ENCODE assay signal across 16 cellular contexts in genomic region chr12:52258335-52258901, GRCh38. TPM values are rescaled to one million over a fixed set of nuclear protein-coding genes. Genes with fewer than 3 reads are reported as not detected.
A peak's percentile ranks its signal among the peaks of the same experiment; 100 is the strongest.
DNase-seq lines count a peak whose midpoint lies in the region; ATAC-seq and TF ChIP-seq lines count a peak whose summit lies in the region.
"Had no signal": no experiment of that assay in that cellular context is flagged by ENCODE, and none has a peak within 500 bp of the region (broad histone marks: within the 10 kb centered on the region; RNA-seq: fewer than 3 reads in every experiment).

No MANE protein-coding gene starts in this region.

- H3K9ac ChIP-seq in SK-N-SH: no peak overlapping the region
- no peak overlapping the region for H3K9ac ChIP-seq in neural progenitor cell
- H3K9ac ChIP-seq: BLaER1 treated with 17β-estradiol and CSF1 and Interleukin-3, amounts not matched to agents 10 nM and 100 nM had no signal

- H3K4me3 ChIP-seq in SK-N-SH (ENCODE audit: low read depth in 2 of 2, low read length in 1 of 2) (peak overlapping the region in 1 of 2 experiments; percentile 17; a peak in 1 of 4 replicates), neural progenitor cell (peak overlapping the region; percentile 16)
- H3K4me3 ChIP-seq: BLaER1 treated with 17β-estradiol and CSF1 and Interleukin-3, amounts not matched to agents 10 nM and 100 nM; right lobe of liver had no signal

- 47% methylated on average over 19 of the region's 72 CpGs for WGBS in SK-N-SH (ENCODE audit: low lambda C conversion rate)

- no peak overlapping the region for H2AFZ ChIP-seq in SK-N-SH (ENCODE audit: low read depth)
- H2AFZ ChIP-seq in neural progenitor cell (replicated peaks): peak overlapping the region; percentile 50

- H3K27ac Mint-ChIP-seq in neural progenitor cell: no peak overlapping the region
- H3K27ac Mint-ChIP-seq: activated CD4-positive, alpha-beta T cell treated with anti-CD3 and anti-CD28 coated beads, Interleukin-2, amount 10 ng/mL, durations not matched to agents 7 days and 5 days; activated naive CD4-positive, alpha-beta T cell treated with anti-CD3 and anti-CD28 coated beads for 36 hours had no signal

- intact Hi-C loops in left ventricle myocardium superior (cut with micrococcal nuclease): no loop called here

- peaks cover 9% of the 10 kb centered on the region for H3K9me3 Mint-ChIP-seq in neural progenitor cell
- H3K9me3 Mint-ChIP-seq: activated naive CD4-positive, alpha-beta T cell treated with anti-CD3 and anti-CD28 coated beads for 36 hours had no signal

- H3K9me3 ChIP-seq in SK-N-SH (no peaks in the 10 kb centered on the region), neural progenitor cell (ENCODE audit: low read depth) (no peaks in the 10 kb centered on the region)
- H3K9me3 ChIP-seq: right lobe of liver had no signal

- ATAC-seq in left ventricle myocardium superior: peak; percentile 36
- no peak for ATAC-seq in HG03139 (IDR thresholded peaks at IDR 0.05; ENCODE audit: unreplicated experiment)

- H4K20me1 ChIP-seq in SK-N-SH (ENCODE audit: insufficient read depth): no peaks in the 10 kb centered on the region
- H4K20me1 ChIP-seq in neural progenitor cell (ENCODE audit: low read depth): no peaks in the 10 kb centered on the region
- H4K20me1 ChIP-seq: BLaER1 treated with 17β-estradiol and CSF1 and Interleukin-3, amounts not matched to agents 10 nM and 100 nM had no signal

- H3K4me2 ChIP-seq in SK-N-SH: no peak overlapping the region
- H3K4me2 ChIP-seq in neural progenitor cell: peak overlapping the region; percentile 68

- H3K27me3 ChIP-seq in SK-N-SH (ENCODE audit: insufficient read depth): no peaks in the 10 kb centered on the region
- H3K27me3 ChIP-seq in neural progenitor cell: peaks cover 72% of the 10 kb centered on the region
- H3K27me3 ChIP-seq: BLaER1 treated with 17β-estradiol and CSF1 and Interleukin-3, amounts not matched to agents 10 nM and 100 nM had no signal

- no peak overlapping the region for H3K4me3 Mint-ChIP-seq in neural progenitor cell
- H3K4me3 Mint-ChIP-seq: activated CD4-positive, alpha-beta T cell treated with anti-CD3 and anti-CD28 coated beads, Interleukin-2, amount 10 ng/mL, durations not matched to agents 7 days and 5 days; activated naive CD4-positive, alpha-beta T cell treated with anti-CD3 and anti-CD28 coated beads for 36 hours had no signal

- no peaks in the 10 kb centered on the region for H3K36me3 ChIP-seq in SK-N-SH (replicated peaks in 1 of 2; ENCODE audit: control insufficient read depth in 1 of 2, insufficient read depth in 2 of 2, low read length in 1 of 2)
- no peaks in the 10 kb centered on the region for H3K36me3 ChIP-seq in neural progenitor cell
- H3K36me3 ChIP-seq: BLaER1 treated with 17β-estradiol and CSF1 and Interleukin-3, amounts not matched to agents 10 nM and 100 nM; right lobe of liver had no signal

- CTCF ChIA-PET in SK-N-SH (lab: Yijun Ruan, JAX): interaction anchor here (0.7 to 6.8 kb wide), 19 partner anchors 14 to 233 kb away, joined by 3 to 42 read pairs (median 3); no protein-coding TSS in a partner anchor

- peaks cover 29% of the 10 kb centered on the region for H3K27me3 Mint-ChIP-seq in neural progenitor cell (ENCODE audit: insufficient read depth, low read depth)

- no peaks in the 10 kb centered on the region for H3K36me3 Mint-ChIP-seq in neural progenitor cell

- DNase-seq in AG08395 (ENCODE audit: low spot score) (peak; percentile 46), SK-N-SH (peak; percentile 82), left ventricle myocardium superior (no peak), neural progenitor cell (ENCODE audit: low spot score) (peak; percentile 78), substantia nigra (lab: John Stamatoyannopoulos, UW) (no peak), OCI-M2 (lab: John Stamatoyannopoulos, UW; ENCODE audit: unreplicated experiment) (no peak), NCI-H128 (lab: John Stamatoyannopoulos, UW; ENCODE audit: unreplicated experiment) (no peak)
- DNase-seq: activated CD4-positive, alpha-beta T cell treated with anti-CD3 and anti-CD28 coated beads, Interleukin-2, amount 10 ng/mL, durations not matched to agents 7 days and 5 days; activated naive CD4-positive, alpha-beta T cell treated with anti-CD3 and anti-CD28 coated beads for 36 hours; GDM1; mammary epithelial cell; NCI-H524; right lobe of liver had no signal

- POLR2A ChIA-PET in SK-N-SH (lab: Yijun Ruan, JAX): no interaction called here

- H3K27ac ChIP-seq in SK-N-SH (ENCODE audit: low read depth in 2 of 2, low read length in 1 of 2) (no peak overlapping the region), neural progenitor cell (no peak overlapping the region), substantia nigra (ENCODE audit: low read depth, low read length, poor library complexity, severe bottlenecking) (no peak overlapping the region)
- H3K27ac ChIP-seq: right lobe of liver had no signal

- H3F3A ChIP-seq in SK-N-SH (replicated peaks; ENCODE audit: insufficient read depth) (peaks cover 7% of the 10 kb centered on the region), neural progenitor cell (ENCODE audit: low read depth) (no peaks in the 10 kb centered on the region)

- no peak for TF ChIP-seq RAD21 in SK-N-SH (IDR thresholded peaks at IDR 0.05; ENCODE audit: low read length)

- no peak for TF ChIP-seq CTCF in SK-N-SH (IDR thresholded peaks at IDR 0.05)
- TF ChIP-seq CTCF in neural progenitor cell (IDR thresholded peaks at IDR 0.05): peak; percentile 30

- H3K79me2 ChIP-seq in SK-N-SH (ENCODE audit: insufficient read depth) (no peaks in the 10 kb centered on the region), neural progenitor cell (ENCODE audit: low read depth) (no peaks in the 10 kb centered on the region)

- no peaks in the 10 kb centered on the region for H3K9me2 ChIP-seq in SK-N-SH

- peaks cover 3 to 16% of the 10 kb centered on the region in 2 experiments; a peak in 3 of 4 replicates for H3K4me1 ChIP-seq in SK-N-SH (ENCODE audit: control insufficient read depth in 1 of 2, insufficient read depth in 2 of 2, low read depth in 1 of 2, low read length in 1 of 2)
- no peaks in the 10 kb centered on the region for H3K4me1 ChIP-seq in neural progenitor cell
- H3K4me1 ChIP-seq: right lobe of liver had no signal

- no peak for TF ChIP-seq EP300 in SK-N-SH (IDR thresholded peaks at IDR 0.05; ENCODE audit: borderline replicate concordance in 1 of 2, low read depth in 1 of 2, low read length in 1 of 2)

- H3K4me1 Mint-ChIP-seq in neural progenitor cell: peaks cover 26% of the 10 kb centered on the region

TF ChIP-seq in SK-N-SH, 30 proteins besides CTCF, POLR2A, EP300 and RAD21 (continues in another document):
- TF ChIP-seq RFX5 (IDR thresholded peaks at IDR 0.05; ENCODE audit: low read length) (no peak), SIN3A (IDR thresholded peaks at IDR 0.05; ENCODE audit: borderline replicate concordance, low read depth, low read length) (no peak), MAX (IDR thresholded peaks at IDR 0.05; ENCODE audit: low read depth) (no peak), TAF1 (IDR thresholded peaks at IDR 0.05; ENCODE audit: borderline replicate concordance, low read depth, low read length) (no peak), FOXM1 (IDR thresholded peaks at IDR 0.05; ENCODE audit: low read depth) (no peak), ZBTB33 (IDR thresholded peaks at IDR 0.05; ENCODE audit: borderline replicate concordance, low read depth) (no peak), TEAD4 (IDR thresholded peaks at IDR 0.05; ENCODE audit: borderline replicate concordance, insufficient read depth) (no peak), NRF1 (IDR thresholded peaks at IDR 0.05; ENCODE audit: low read depth, low read length) (no peak), USF1 (IDR thresholded peaks at IDR 0.05; ENCODE audit: borderline replicate concordance, low read depth) (no peak)

RNA-seq across cellular contexts. Expression of gene KRT86, which starts 16.0 kb away (rescaled TPM):
- polyA plus RNA-seq in SK-N-SH (2012; rRNA removed): 0.34 and 0.56 TPM in 2 replicates
- 0.18 and 0.20 TPM in 2 replicates for polyA plus RNA-seq in SK-N-SH (2012; cell fraction: cytosol; rRNA removed)
- polyA plus RNA-seq in SK-N-SH (2012; cell fraction: nucleus; rRNA removed): 0.99 and 1.1 TPM in 2 replicates
- total RNA-seq in left ventricle myocardium superior: not detected
- total RNA-seq in neural progenitor cell (ENCODE audit: low replicate concordance): not detected in 2 replicates
- total RNA-seq: activated CD4-positive, alpha-beta T cell treated with anti-CD3 and anti-CD28 coated beads, Interleukin-2, amount 10 ng/mL, durations not matched to agents 7 days and 5 days; right lobe of liver; SK-MEL-5 had no signal

RNA-seq across cellular contexts. Expression of gene KRT7, which starts 25.4 kb away (rescaled TPM):
- polyA plus RNA-seq in SK-N-SH (2012; rRNA removed): 3.2 and 5.4 TPM in 2 replicates
- polyA plus RNA-seq in SK-N-SH (2012; cell fraction: cytosol; rRNA removed): 2.9 TPM in 2 replicates
- 1.9 and 3.3 TPM in 2 replicates for polyA plus RNA-seq in SK-N-SH (2012; cell fraction: nucleus; rRNA removed)
- total RNA-seq in left ventricle myocardium superior: 0.69 TPM
- 3.2 TPM in 1 of 2 replicates, not detected in the other for total RNA-seq in neural progenitor cell (ENCODE audit: low replicate concordance)
- total RNA-seq: SK-MEL-5 had no signal

RNA-seq across cellular contexts. Expression of gene KRT81, which starts 32.9 kb away (rescaled TPM):
- polyA plus RNA-seq in SK-N-SH (2012; rRNA removed): 0.80 and 1.9 TPM in 2 replicates
- polyA plus RNA-seq in SK-N-SH (2012; cell fraction: cytosol; rRNA removed): 0.42 and 0.83 TPM in 2 replicates
- polyA plus RNA-seq in SK-N-SH (2012; cell fraction: nucleus; rRNA removed): 1.1 and 1.8 TPM in 2 replicates
- not detected for total RNA-seq in left ventricle myocardium superior
- total RNA-seq in neural progenitor cell (ENCODE audit: low replicate concordance): 0.09 TPM in 1 of 2 replicates, not detected in the other
- total RNA-seq: activated CD4-positive, alpha-beta T cell treated with anti-CD3 and anti-CD28 coated beads, Interleukin-2, amount 10 ng/mL, durations not matched to agents 7 days and 5 days; activated naive CD4-positive, alpha-beta T cell treated with anti-CD3 and anti-CD28 coated beads for 36 hours had no signal

Comparison
In these comparisons a context has a peak if more than half of its experiments do, and no peak if none do; other contexts are left out.
1. DNase-seq: peak in AG08395 (single experiment), SK-N-SH (single experiment) and neural progenitor cell (single experiment); none in left ventricle myocardium superior (single experiment), substantia nigra (0 of 49), OCI-M2 (single experiment) and NCI-H128 (single experiment).